ENCODE assay signal across 7 cellular contexts in genomic region chr6:152981989-152982767, GRCh38. TPM values are rescaled to one million over a fixed set of nuclear protein-coding genes. Genes with fewer than 3 reads are reported as not detected.
DNase-seq lines count a peak whose midpoint lies in the region; ATAC-seq and TF ChIP-seq lines count a peak whose summit lies in the region.

No MANE protein-coding gene starts in this region.

- peaks cover 2% of the 10 kb centered on the region for H3K79me1 ChIP-seq in neuronal stem cell (ENCODE audit: low read depth, low read length)

- peak overlapping the region; percentile 98 for H2AK5ac ChIP-seq in neuronal stem cell (ENCODE audit: low read depth, low read length)

- H3K23ac ChIP-seq in neuronal stem cell (ENCODE audit: low read depth, low read length, poor library complexity): peak overlapping the region; percentile 80

- H3K27ac ChIP-seq in esophagus (ENCODE audit: low read depth in 2 of 2, low read length in 1 of 2) (no peak overlapping the region), neuronal stem cell (replicated peaks; ENCODE audit: low read length) (peak overlapping the region; percentile 81)

- peak overlapping the region; percentile 93 for H2BK5ac ChIP-seq in neuronal stem cell (ENCODE audit: low read length)

- peak overlapping the region; percentile 97 for H3K18ac ChIP-seq in neuronal stem cell (ENCODE audit: low read length)

- H3K27me3 ChIP-seq in esophagus (ENCODE audit: control insufficient read depth in 1 of 2, insufficient read depth in 2 of 2, low read length in 2 of 2): no peaks in the 10 kb centered on the region
- no peaks in the 10 kb centered on the region for H3K27me3 ChIP-seq in neuronal stem cell (ENCODE audit: control insufficient read depth in 3 of 3, insufficient read depth in 3 of 3, low read depth in 1 of 3, low read length in 3 of 3)

- H3K4me3 ChIP-seq in GM12864 (ENCODE audit: low read depth, low read length): peak overlapping the region; percentile 93
- H3K4me3 ChIP-seq in HFF-Myc (replicated peaks; ENCODE audit: low read depth, low read length): peak overlapping the region; percentile 94
- H3K4me3 ChIP-seq in esophagus (ENCODE audit: low read depth in 1 of 2, low read length in 2 of 2): peak overlapping the region; percentile 72 to 73
- peak overlapping the region; percentile 77 to 98 for H3K4me3 ChIP-seq in neuronal stem cell (ENCODE audit: low read length in 2 of 2)

- peak overlapping the region; percentile 53 for H3K4ac ChIP-seq in neuronal stem cell (ENCODE audit: low read length)

- H4K8ac ChIP-seq in neuronal stem cell (ENCODE audit: low read depth, low read length): no peak overlapping the region

- H3K9me3 ChIP-seq in esophagus (ENCODE audit: control insufficient read depth in 2 of 2, insufficient read depth in 1 of 2, low read depth in 1 of 2, low read length in 1 of 2): no peaks in the 10 kb centered on the region
- peaks cover 0 to 10% of the 10 kb centered on the region in 2 donors for H3K9me3 ChIP-seq in neuronal stem cell (replicated peaks in 1 of 2; ENCODE audit: control insufficient read depth in 2 of 2, insufficient read depth in 1 of 2, low read depth in 1 of 2, low read length in 2 of 2)

- DNase-seq in GM12864 (ENCODE audit: low read depth) (no peak), HFF-Myc (ENCODE audit: extremely low read depth, low read depth) (no peak), SK-N-DZ (ENCODE audit: low spot score) (peak; percentile 47), neuronal stem cell (ENCODE audit: low spot score) (no peak), AG08395 (ENCODE audit: low spot score) (no peak)

- WGBS in esophagus, 2 donors: 3 to 7% methylated on average over 50 to 55 of the region's 55 CpGs
- WGBS in neuronal stem cell (ENCODE audit: extremely low coverage in 2 of 2, insufficient read length in 2 of 2, insufficient replicate concordance in 1 of 2), 2 donors: no CpG with 5 or more reads among the region's 55 CpGs

- H3K14ac ChIP-seq in neuronal stem cell (ENCODE audit: low read length): peak overlapping the region; percentile 38

- no peak for ATAC-seq in HG03139 (IDR thresholded peaks at IDR 0.05; ENCODE audit: unreplicated experiment)

- no peak overlapping the region for H2BK15ac ChIP-seq in neuronal stem cell (ENCODE audit: low read length)

- H4K91ac ChIP-seq in neuronal stem cell (ENCODE audit: low read depth, low read length, poor library complexity): no peak overlapping the region

- no peak overlapping the region for H2BK120ac ChIP-seq in neuronal stem cell (ENCODE audit: low read depth, low read length)

- H3K4me2 ChIP-seq in neuronal stem cell (ENCODE audit: insufficient read depth, low read length, poor library complexity, severe bottlenecking): peak overlapping the region; percentile 62

- H3K36me3 ChIP-seq in esophagus (ENCODE audit: control insufficient read depth in 2 of 2, insufficient read depth in 2 of 2, low read length in 1 of 2) (no peaks in the 10 kb centered on the region), neuronal stem cell (replicated peaks in 1 of 2; ENCODE audit: control insufficient read depth in 2 of 2, insufficient read depth in 2 of 2, low read length in 2 of 2) (peaks cover 2 to 62% of the 10 kb centered on the region in 2 donors)

- peak overlapping the region; percentile 65 for H2AFZ ChIP-seq in neuronal stem cell (ENCODE audit: low read length)

- H3K4me1 ChIP-seq in esophagus (ENCODE audit: control insufficient read depth in 2 of 2, insufficient read depth in 2 of 2, low read length in 1 of 2) (peaks cover 5 to 7% of the 10 kb centered on the region in 2 donors), neuronal stem cell (ENCODE audit: control insufficient read depth in 2 of 2, insufficient read depth in 1 of 2, low read depth in 1 of 2, low read length in 2 of 2) (peaks cover 6 to 24% of the 10 kb centered on the region in 2 donors)

- peak overlapping the region; percentile 93 for H3K9ac ChIP-seq in neuronal stem cell (ENCODE audit: low read depth, low read length, poor library complexity)

- TF ChIP-seq CTCF in GM12864 (IDR thresholded peaks at IDR 0.05; ENCODE audit: low read depth, low read length, missing control alignments) (no peak), HFF-Myc (IDR thresholded peaks at IDR 0.05; ENCODE audit: low read depth, low read length, missing control alignments) (no peak)

- H2BK12ac ChIP-seq in neuronal stem cell (ENCODE audit: low read length): no peak overlapping the region

RNA-seq across cellular contexts. Expression of gene FBXO5, which starts 0.7 kb away (rescaled TPM):
- polyA plus RNA-seq in SK-N-DZ (2014; cell fraction: cytosol; rRNA removed): 64.2 and 68.7 TPM in 2 replicates
- 56.6 and 57.2 TPM in 2 replicates for polyA plus RNA-seq in SK-N-DZ (2014; cell fraction: nucleus; rRNA removed)
- polyA plus RNA-seq in esophagus: 1 to 10 TPM; 1.2 to 4.8 TPM
- polyA plus RNA-seq in neuronal stem cell (2013, experiment 1 of 2): 46.6 TPM
- 48.0 TPM for polyA plus RNA-seq in neuronal stem cell (2013, experiment 2 of 2)

RNA-seq across cellular contexts. Expression of gene MTRF1L, which starts 20.3 kb away (rescaled TPM):
- polyA plus RNA-seq in SK-N-DZ (2014; cell fraction: cytosol; rRNA removed): 16.2 and 18.3 TPM in 2 replicates
- 16.7 and 24.8 TPM in 2 replicates for polyA plus RNA-seq in SK-N-DZ (2014; cell fraction: nucleus; rRNA removed)
- polyA plus RNA-seq in esophagus: 1 to 10 TPM; 6.4 to 7.8 TPM
- 14.1 TPM for polyA plus RNA-seq in neuronal stem cell (2013, experiment 1 of 2)
- polyA plus RNA-seq in neuronal stem cell (2013, experiment 2 of 2): 14.4 TPM
